ENCODE assay signal across 32 cellular contexts in genomic region chr14:72878746-72879145, GRCh38.
"Had no signal": no experiment of that assay in that cellular context is flagged by ENCODE, and none has a peak within 500 bp of the region (broad histone marks: within the 10 kb centered on the region; RNA-seq: fewer than 3 reads in every experiment).

No MANE protein-coding gene starts in this region.

- ATAC-seq: activated naive CD4-positive, alpha-beta T cell treated with anti-CD3 and anti-CD28 coated beads, Interleukin-2, amount 50 U/mL, for 72 hours; activated T-cell treated with anti-CD3 and anti-CD28 coated beads, Interleukin-2, amount 50 U/mL, for 4 hours; activated T-cell treated with anti-CD3 and anti-CD28 coated beads, Interleukin-2, amount 50 U/mL, for 72 hours; activated T-helper 17 cell treated with anti-CD3 and anti-CD28 coated beads, Interleukin-2, amount 50 U/mL, for 72 hours; body of pancreas had no signal

- DNase-seq: activated B cell treated with CpG ODN at 0.5 μM for 24 hours; activated CD4-positive, alpha-beta memory T cell treated with anti-CD3 and anti-CD28 coated beads for 36 hours; activated CD4-positive, alpha-beta T cell treated with anti-CD3 and anti-CD28 coated beads for 4 hours; activated CD4-positive, alpha-beta T cell treated with anti-CD3 and anti-CD28 coated beads, Interleukin-2, amount 10 ng/mL, durations not matched to agents 24 days and 14 days; activated CD4-positive, alpha-beta T cell treated with anti-CD3 and anti-CD28 coated beads, Interleukin-2, amount 50 U/mL, for 1 hour; activated CD4-positive, alpha-beta T cell treated with anti-CD3 and anti-CD28 coated beads, Interleukin-2, amount 50 U/mL, for 4 hours; activated CD4-positive, CD25-positive, alpha-beta regulatory T cell treated with anti-CD3 and anti-CD28 coated beads, Interleukin-2, amount 50 U/mL, for 72 hours; activated CD8-positive, alpha-beta memory T cell treated with anti-CD3 and anti-CD28 coated beads, Interleukin-2, amount 50 U/mL, for 4 hours; activated effector memory CD4-positive, alpha-beta T cell treated with anti-CD3 and anti-CD28 coated beads, Interleukin-2, amount 50 U/mL, for 16 hours; activated gamma-delta T cell treated with Interleukin-2 at 50 U/mL for 16 hours; activated naive CD4-positive, alpha-beta T cell; activated naive CD4-positive, alpha-beta T cell treated with anti-CD3 and anti-CD28 coated beads for 36 hours; activated naive CD4-positive, alpha-beta T cell treated with anti-CD3 and anti-CD28 coated beads, Interleukin-2, amount 50 U/mL, for 16 hours; activated naive CD8-positive, alpha-beta T cell treated with anti-CD3 and anti-CD28 coated beads for 36 hours; activated T-cell treated with anti-CD3 and anti-CD28 coated beads for 4 hours; activated T-cell treated with anti-CD3 and anti-CD28 coated beads, Interleukin-2, amount 50 U/mL, for 1 hour; activated T-cell treated with anti-CD3 and anti-CD28 coated beads, Interleukin-2, amount 50 U/mL, for 4 hours; activated T-cell treated with anti-CD3 and anti-CD28 coated beads, Interleukin-2, amount 50 U/mL, for 72 hours; adrenal gland; amniotic stem cell; aorta; body of pancreas; brain microvascular endothelial cell; central memory CD4-positive, alpha-beta T cell; SW 1271; T-helper 1 cell; T-helper 2 cell; T-helper 9 cell had no signal

- H3K27me3 ChIP-seq: adrenal gland, body of pancreas, brain microvascular endothelial cell, breast epithelium had no signal

- H3K9me3 ChIP-seq: adrenal gland, body of pancreas, breast epithelium had no signal

- H3K36me3 ChIP-seq: adrenal gland, brain microvascular endothelial cell, breast epithelium had no signal

- H3K27ac ChIP-seq: adrenal gland, body of pancreas, brain microvascular endothelial cell, breast epithelium, VCaP had no signal

- H3K4me1 ChIP-seq: adrenal gland, body of pancreas, breast epithelium had no signal

- H3K4me3 ChIP-seq: adrenal gland, body of pancreas, breast epithelium had no signal
